ENCODE assay signal across 18 cellular contexts in genomic region chr6:12729467-12729866, GRCh38.
"Had no signal": no experiment of that assay in that cellular context is flagged by ENCODE, and none has a peak within 500 bp of the region (broad histone marks: within the 10 kb centered on the region; RNA-seq: fewer than 3 reads in every experiment).

No MANE protein-coding gene starts in this region.

- H3K36me3 Mint-ChIP-seq: naive thymus-derived CD4-positive, alpha-beta T cell had no signal

- ATAC-seq: effector memory CD8-positive, alpha-beta T cell; left colon; left ventricle myocardium superior; naive thymus-derived CD4-positive, alpha-beta T cell; right cardiac atrium had no signal

- H3K4me3 ChIP-seq: esophagus squamous epithelium, lung, stomach, thoracic aorta, transverse colon had no signal

- H3K4me3 Mint-ChIP-seq: dendritic cell treated with granulocyte-macrophage colony-stimulating factor and Interleukin-4, amounts not matched to agents 40 ng/mL and 50 ng/mL, for 4 days; effector memory CD8-positive, alpha-beta T cell; naive thymus-derived CD4-positive, alpha-beta T cell had no signal

- H3K27ac Mint-ChIP-seq: dendritic cell treated with granulocyte-macrophage colony-stimulating factor and Interleukin-4, amounts not matched to agents 40 ng/mL and 50 ng/mL, for 4 days; effector memory CD8-positive, alpha-beta T cell; naive thymus-derived CD4-positive, alpha-beta T cell had no signal

- FAIRE-seq: small intestine had no signal

- H3K4me1 Mint-ChIP-seq: naive thymus-derived CD4-positive, alpha-beta T cell had no signal

- H3K27ac ChIP-seq: epithelial cell of prostate, esophagus squamous epithelium, stomach, thoracic aorta, transverse colon had no signal

- H3K4me1 ChIP-seq: esophagus squamous epithelium, stomach, transverse colon had no signal

- H3K9me3 ChIP-seq: esophagus squamous epithelium, stomach, thoracic aorta, transverse colon had no signal

- H3K36me3 ChIP-seq: esophagus squamous epithelium, stomach, thoracic aorta, transverse colon had no signal

- H3K27me3 ChIP-seq: transverse colon had no signal

- DNase-seq: effector memory CD8-positive, alpha-beta T cell; esophagus squamous epithelium; foreskin fibroblast; left colon; left ventricle myocardium superior; naive thymus-derived CD4-positive, alpha-beta T cell; posterior cingulate gyrus; right cardiac atrium; small intestine; stimulated activated CD4-positive, alpha-beta T cell treated with anti-CD3 and anti-CD28 coated beads, Interleukin-12 subunit alpha, Interleukin-12 subunit beta, amount 100 ng/mL, for 4 hours; stimulated activated naive CD4-positive, alpha-beta T cell; stomach; substantia nigra; transverse colon had no signal
